In genomic region chr1:37476460-37477197, GRCh38 we compare ENCODE assay signal across 8 cellular contexts. TPM values are rescaled to one million over a fixed set of nuclear protein-coding genes. Genes with fewer than 3 reads are reported as not detected.
DNase-seq lines count a peak whose midpoint lies in the region; ATAC-seq and TF ChIP-seq lines count a peak whose summit lies in the region.

No MANE protein-coding gene starts in this region.

- H2BK12ac ChIP-seq in neuronal stem cell (ENCODE audit: low read length), result no peak overlapping the region

- H3K36me3 Mint-ChIP-seq in WTC11, result peaks cover 14% of the 10 kb centered on the region

- H3K4me3 ChIP-seq in AG09309 (ENCODE audit: control insufficient read depth, low read depth, low read length) (peak overlapping the region; percentile 74), fibroblast of pulmonary artery (replicated peaks; ENCODE audit: low read depth, low read length) (peak overlapping the region; percentile 80), neuronal stem cell (ENCODE audit: low read length in 2 of 2) (no peak overlapping the region)

- peaks cover 18 to 45% of the 10 kb centered on the region in 2 donors for H3K36me3 ChIP-seq in neuronal stem cell (replicated peaks in 1 of 2; ENCODE audit: control insufficient read depth in 2 of 2, insufficient read depth in 2 of 2, low read length in 2 of 2)

- WGBS in neuronal stem cell (ENCODE audit: extremely low coverage in 2 of 2, insufficient read length in 2 of 2, insufficient replicate concordance in 1 of 2), 2 donors, result no CpG with 5 or more reads among the region's 5 CpGs

- H3K14ac ChIP-seq in neuronal stem cell (ENCODE audit: low read length), result no peak overlapping the region

- H3K23ac ChIP-seq in neuronal stem cell (ENCODE audit: low read depth, low read length, poor library complexity), result no peak overlapping the region

- no peaks in the 10 kb centered on the region for H3K9me3 ChIP-seq in neuronal stem cell (replicated peaks in 1 of 2; ENCODE audit: control insufficient read depth in 2 of 2, insufficient read depth in 1 of 2, low read depth in 1 of 2, low read length in 2 of 2)

- no peak overlapping the region for H3K4ac ChIP-seq in neuronal stem cell (ENCODE audit: low read length)

- DNase-seq in AG09309 (ENCODE audit: low read depth), result peak; percentile 68
- peak; percentile 35 for DNase-seq in GOT3 (lab: John Stamatoyannopoulos, UW)
- DNase-seq in WTC11 (ENCODE audit: low spot score), result no peak
- DNase-seq in fibroblast of pulmonary artery (ENCODE audit: low read depth), result peak; percentile 88
- no peak for DNase-seq in neuronal stem cell (ENCODE audit: low spot score)
- DNase-seq in HuH-7.5 (ENCODE audit: low spot score), result no peak
- DNase-seq in NCI-H774 (lab: John Stamatoyannopoulos, UW), result no peak

- H2AK5ac ChIP-seq in neuronal stem cell (ENCODE audit: low read depth, low read length), result no peak overlapping the region

- peaks cover 53% of the 10 kb centered on the region for H3K4me1 Mint-ChIP-seq in WTC11

- no peaks in the 10 kb centered on the region for H3K9me3 Mint-ChIP-seq in WTC11

- no peak overlapping the region for H3K27ac ChIP-seq in neuronal stem cell (replicated peaks; ENCODE audit: low read length)

- peak overlapping the region; percentile 5 for H2BK15ac ChIP-seq in neuronal stem cell (ENCODE audit: low read length)

- CTCF ChIA-PET in WTC11 (lab: Charles Lee), result interaction anchor here (0.6 to 6.4 kb wide), 5 partner anchors 10 to 38 kb away, joined by 4 to 109 read pairs (median 16); partner anchors contain the start of gene MEAF6

- POLR2A ChIA-PET in WTC11 (lab: Charles Lee), result interaction anchor here (1.0 to 2.7 kb wide), 4 partner anchors 8 to 66 kb away, joined by 3 to 13 read pairs (median 6); no protein-coding TSS in a partner anchor

- peak overlapping the region; percentile 73 for H3K4me3 Mint-ChIP-seq in WTC11

- H4K8ac ChIP-seq in neuronal stem cell (ENCODE audit: low read depth, low read length), result no peak overlapping the region

- peaks cover 23% of the 10 kb centered on the region for H3K27me3 Mint-ChIP-seq in WTC11 (ENCODE audit: low read depth)

- H2BK120ac ChIP-seq in neuronal stem cell (ENCODE audit: low read depth, low read length), result no peak overlapping the region

- H2AFZ ChIP-seq in neuronal stem cell (ENCODE audit: low read length), result peak overlapping the region; percentile 11

- H4K91ac ChIP-seq in neuronal stem cell (ENCODE audit: low read depth, low read length, poor library complexity), result no peak overlapping the region

- peak overlapping the region; percentile 95 for H3K27ac Mint-ChIP-seq in WTC11

- no peaks in the 10 kb centered on the region for H3K79me1 ChIP-seq in neuronal stem cell (ENCODE audit: low read depth, low read length)

- H3K27me3 ChIP-seq in neuronal stem cell (ENCODE audit: control insufficient read depth in 3 of 3, insufficient read depth in 3 of 3, low read depth in 1 of 3, low read length in 3 of 3), result peaks cover 0 to 22% (median 17%) of the 10 kb centered on the region in 3 experiments

- no peak overlapping the region for H3K4me2 ChIP-seq in neuronal stem cell (ENCODE audit: insufficient read depth, low read length, poor library complexity, severe bottlenecking)

- peaks cover 23 to 45% of the 10 kb centered on the region in 2 donors for H3K4me1 ChIP-seq in neuronal stem cell (ENCODE audit: control insufficient read depth in 2 of 2, insufficient read depth in 1 of 2, low read depth in 1 of 2, low read length in 2 of 2)

- no peak overlapping the region for H3K18ac ChIP-seq in neuronal stem cell (ENCODE audit: low read length)

- H3K9ac ChIP-seq in neuronal stem cell (ENCODE audit: low read depth, low read length, poor library complexity), result peak overlapping the region; percentile 61

- H2BK5ac ChIP-seq in neuronal stem cell (ENCODE audit: low read length), result no peak overlapping the region

- ATAC-seq in WTC11, result no peak
- no peak for ATAC-seq in HG03565 (IDR thresholded peaks at IDR 0.05; ENCODE audit: unreplicated experiment)

- TF ChIP-seq CTCF in AG09309 (IDR thresholded peaks at IDR 0.05; ENCODE audit: control insufficient read depth, insufficient read depth, low read depth, low read length, missing control alignments) (no peak), WTC11 (IDR thresholded peaks at IDR 0.05) (no peak), fibroblast of pulmonary artery (IDR thresholded peaks at IDR 0.05; ENCODE audit: low read length, missing control alignments) (no peak)

TF ChIP-seq in WTC11, 78 proteins besides CTCF, POLR2A, EP300 and RAD21:
- TF ChIP-seq ZBTB21 (CRISPR knock-in tag; IDR thresholded peaks at IDR 0.05; ENCODE audit: borderline replicate concordance) (no peak), ZMAT4 (CRISPR knock-in tag; IDR thresholded peaks at IDR 0.05) (no peak), USF1 (CRISPR knock-in tag; IDR thresholded peaks at IDR 0.05) (no peak), ATF6 (CRISPR knock-in tag; IDR thresholded peaks at IDR 0.05) (no peak), GABPB1 (CRISPR knock-in tag; IDR thresholded peaks at IDR 0.05) (0 out of 2 replicates have a peak, but pooled peaks have one; percentile 14), ZNF219 (CRISPR knock-in tag; IDR thresholded peaks at IDR 0.05; ENCODE audit: borderline replicate concordance) (no peak), ZNF416 (CRISPR knock-in tag; IDR thresholded peaks at IDR 0.05) (no peak)

RNA-seq across cellular contexts. Expression of gene ZC3H12A, which starts 2.2 kb away (rescaled TPM):
- total RNA-seq in WTC11 (2021), result 8.4 to 10.9 TPM (median 9.6 TPM) in 3 replicates
- 2.5 TPM for polyA plus RNA-seq in neuronal stem cell (2013, experiment 1 of 2)
- polyA plus RNA-seq in neuronal stem cell (2013, experiment 2 of 2), result 2.1 TPM

RNA-seq across cellular contexts. Expression of gene MEAF6, which starts 37.9 kb away (rescaled TPM):
- total RNA-seq in WTC11 (2021), result 37.4 to 41.3 TPM (median 41.0 TPM) in 3 replicates
- polyA plus RNA-seq in neuronal stem cell (2013, experiment 1 of 2), result 64.9 TPM
- 65.6 TPM for polyA plus RNA-seq in neuronal stem cell (2013, experiment 2 of 2)

Comparison
In these comparisons a context has a peak if more than half of its experiments do, and no peak if none do; other contexts are left out.
1. DNase-seq: peak in AG09309 (single experiment), GOT3 (single experiment) and fibroblast of pulmonary artery (single experiment); none in WTC11 (single experiment), neuronal stem cell (single experiment), HuH-7.5 (single experiment) and NCI-H774 (single experiment).
2. H3K4me3 ChIP-seq: peak in AG09309 (single experiment) and fibroblast of pulmonary artery (single experiment); none in neuronal stem cell (0 of 2).